8 cellular contexts compared by ENCODE assay signal in the genomic region with DNA sequence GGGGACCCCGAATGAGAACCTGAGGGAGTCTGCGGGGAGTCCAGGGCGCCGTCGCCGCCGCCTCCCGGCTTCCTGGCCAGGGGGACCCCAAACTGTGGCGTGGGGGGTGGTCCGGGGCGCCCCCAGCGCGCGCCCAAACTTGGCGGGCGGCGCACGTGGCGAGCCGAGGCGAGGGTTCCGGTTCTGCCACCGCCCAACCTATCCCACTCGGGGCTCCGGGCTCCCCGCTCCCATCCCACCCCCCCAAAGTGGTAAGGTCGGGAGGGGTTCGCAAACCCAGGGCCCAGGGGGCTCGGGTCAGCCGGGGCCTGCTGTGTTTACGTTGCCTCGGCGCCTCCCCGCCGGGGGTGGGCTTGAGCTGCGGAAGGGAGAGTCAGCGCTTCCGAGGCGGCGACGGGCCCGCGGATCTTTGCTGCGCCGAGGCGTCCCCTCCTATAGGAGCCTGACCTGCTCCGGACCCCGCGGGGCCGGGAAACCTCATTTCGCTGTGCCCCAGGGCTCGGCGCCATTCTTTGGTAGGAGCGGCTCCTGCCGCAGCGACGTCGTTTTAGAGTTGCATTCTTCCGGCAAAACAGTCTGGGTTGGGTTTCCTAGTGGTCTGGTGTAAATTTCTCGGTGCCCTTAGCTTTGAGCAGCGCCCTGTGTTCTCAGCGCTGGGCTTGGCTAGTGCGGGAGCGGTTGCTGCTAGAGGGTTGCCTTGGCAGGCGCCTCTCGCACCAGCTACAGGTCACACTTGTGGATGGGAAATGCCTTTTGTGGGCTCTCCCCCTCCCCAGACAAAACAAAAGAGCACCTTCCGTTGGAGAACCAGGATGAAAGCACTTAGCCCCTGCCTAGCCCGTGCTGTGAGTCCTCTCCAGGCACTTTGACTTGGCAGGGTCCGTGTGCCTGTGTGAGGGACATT. TPM values are rescaled to one million over a fixed set of nuclear protein-coding genes. Genes with fewer than 3 reads are reported as not detected.
DNase-seq lines count a peak whose midpoint lies in the region; ATAC-seq and TF ChIP-seq lines count a peak whose summit lies in the region.

No MANE protein-coding gene starts in this region.

- peak overlapping the region in 5 of 6 donors; percentile 56 to 95 (median 92) for H3K27ac Mint-ChIP-seq in naive B cell

- peak overlapping the region; percentile 84 to 97 (median 90) for H3K4me3 Mint-ChIP-seq in naive B cell

- no peaks in the 10 kb centered on the region for H3K9me3 ChIP-seq in testis

- intact Hi-C loops in testis (cut with DNase I; ENCODE audit: low total_unique reads), result no loop called here

- no peaks in the 10 kb centered on the region for H3K36me3 Mint-ChIP-seq in naive B cell

- H3K4me1 ChIP-seq in testis, result peaks cover 52% of the 10 kb centered on the region

- no peak for TF ChIP-seq CTCF in epithelial cell of esophagus (IDR thresholded peaks at IDR 0.05; ENCODE audit: insufficient read depth, low read depth, low read length, missing control alignments)
- TF ChIP-seq CTCF in testis (IDR thresholded peaks at IDR 0.05), result no peak

- H3K27me3 ChIP-seq in testis, result no peaks in the 10 kb centered on the region

- ATAC-seq in naive B cell (ENCODE audit: low read depth in 2 of 2) (peak; percentile 2 to 6), HG03521 (IDR thresholded peaks at IDR 0.05; ENCODE audit: unreplicated experiment) (no peak)

- no peaks in the 10 kb centered on the region for H3K9me3 Mint-ChIP-seq in naive B cell

- peaks cover 43 to 52% (median 51%) of the 10 kb centered on the region in 3 donors for H3K4me1 Mint-ChIP-seq in naive B cell

- H3K4me3 ChIP-seq in epithelial cell of esophagus (ENCODE audit: low read length), result peak overlapping the region; percentile 69
- peak overlapping the region; percentile 98 to 100 for H3K4me3 ChIP-seq in testis

- peak overlapping the region; percentile 94 to 96 for H3K27ac ChIP-seq in testis

- peak; percentile 27 for DNase-seq in GM04503 (ENCODE audit: low read depth)
- DNase-seq in LoVo (ENCODE audit: low spot score), result peak; percentile 11
- peak; percentile 65 for DNase-seq in activated CD8-positive, alpha-beta memory T cell treated with anti-CD3 and anti-CD28 coated beads, Interleukin-2, amount 50 U/mL, for 4 hours
- DNase-seq in epithelial cell of esophagus (ENCODE audit: low read depth), result peak; percentile 51
- peak; percentile 47 for DNase-seq in naive B cell
- DNase-seq in testis, result peak; percentile 40
- no peak for DNase-seq in T1000 (lab: John Stamatoyannopoulos, UW)

- no peak for TF ChIP-seq POLR2A in testis (IDR thresholded peaks at IDR 0.05)

- H3K36me3 ChIP-seq in testis (ENCODE audit: low read depth, missing control alignments), result no peaks in the 10 kb centered on the region

- H3K27me3 Mint-ChIP-seq in naive B cell, result peaks cover 0 to under 1% (median 0%) of the 10 kb centered on the region in 3 donors

- 1% methylated on average over 14 to 68 of the region's 69 CpGs for WGBS in testis, 2 donors

RNA-seq across cellular contexts. Expression of a gene that starts 1.2 kb away (rescaled TPM):
- polyA plus RNA-seq in naive B cell (ENCODE audit: low read depth in 6 of 6) (1 to 10 TPM; 3.6 to 7.5 (median 6.2) TPM), testis (ENCODE audit: insufficient read depth, low read depth, low replicate concordance) (215 TPM)
- total RNA-seq in testis, result 10 to 100 TPM; 97.9 to 99.6 TPM

RNA-seq across cellular contexts. Expression of a gene that starts 7.2 kb away (rescaled TPM):
- 10 to 100 TPM; 14.4 to 24.6 (median 15.7) TPM for polyA plus RNA-seq in naive B cell (ENCODE audit: low read depth in 6 of 6)
- total RNA-seq in testis, result 100 to 1,000 TPM; 144 to 191 TPM
- 92.2 TPM for polyA plus RNA-seq in testis (ENCODE audit: insufficient read depth, low read depth, low replicate concordance)

RNA-seq across cellular contexts. Expression of a gene that starts 24.8 kb away (rescaled TPM):
- 100 to 1,000 TPM; 201 to 230 (median 209) TPM for polyA plus RNA-seq in naive B cell (ENCODE audit: low read depth in 6 of 6)
- total RNA-seq in testis, result 100 to 1,000 TPM; 170 to 176 TPM
- 172 TPM for polyA plus RNA-seq in testis (ENCODE audit: insufficient read depth, low read depth, low replicate concordance)

RNA-seq across cellular contexts. Expression of a gene that starts 29.6 kb away (rescaled TPM):
- 1,000 to 10,000 TPM; 2,496 to 3,315 (median 3,022) TPM for polyA plus RNA-seq in naive B cell (ENCODE audit: low read depth in 6 of 6)
- 1,000 to 10,000 TPM; 1,248 to 1,750 TPM for total RNA-seq in testis
- 768 TPM for polyA plus RNA-seq in testis (ENCODE audit: insufficient read depth, low read depth, low replicate concordance)

RNA-seq across cellular contexts. Expression of a gene that starts 41.4 kb away (rescaled TPM):
- polyA plus RNA-seq in naive B cell (ENCODE audit: low read depth in 6 of 6), result under 1 TPM in 1 of 6 donors, not detected in 5; 0.03 TPM
- 1 to 10 TPM; 4.6 to 5.9 TPM for total RNA-seq in testis
- 2.8 TPM for polyA plus RNA-seq in testis (ENCODE audit: insufficient read depth, low read depth, low replicate concordance)

Comparison
In these comparisons a context has a peak if more than half of its experiments do, and no peak if none do; other contexts are left out.
1. RNA of a gene that starts 1.2 kb away (polyA plus RNA-seq): 215 TPM in testis (single experiment); 3.6 to 7.5 TPM in naive B cell; every median in the first group is over 10 times any median in the second.